In the genomic region with DNA sequence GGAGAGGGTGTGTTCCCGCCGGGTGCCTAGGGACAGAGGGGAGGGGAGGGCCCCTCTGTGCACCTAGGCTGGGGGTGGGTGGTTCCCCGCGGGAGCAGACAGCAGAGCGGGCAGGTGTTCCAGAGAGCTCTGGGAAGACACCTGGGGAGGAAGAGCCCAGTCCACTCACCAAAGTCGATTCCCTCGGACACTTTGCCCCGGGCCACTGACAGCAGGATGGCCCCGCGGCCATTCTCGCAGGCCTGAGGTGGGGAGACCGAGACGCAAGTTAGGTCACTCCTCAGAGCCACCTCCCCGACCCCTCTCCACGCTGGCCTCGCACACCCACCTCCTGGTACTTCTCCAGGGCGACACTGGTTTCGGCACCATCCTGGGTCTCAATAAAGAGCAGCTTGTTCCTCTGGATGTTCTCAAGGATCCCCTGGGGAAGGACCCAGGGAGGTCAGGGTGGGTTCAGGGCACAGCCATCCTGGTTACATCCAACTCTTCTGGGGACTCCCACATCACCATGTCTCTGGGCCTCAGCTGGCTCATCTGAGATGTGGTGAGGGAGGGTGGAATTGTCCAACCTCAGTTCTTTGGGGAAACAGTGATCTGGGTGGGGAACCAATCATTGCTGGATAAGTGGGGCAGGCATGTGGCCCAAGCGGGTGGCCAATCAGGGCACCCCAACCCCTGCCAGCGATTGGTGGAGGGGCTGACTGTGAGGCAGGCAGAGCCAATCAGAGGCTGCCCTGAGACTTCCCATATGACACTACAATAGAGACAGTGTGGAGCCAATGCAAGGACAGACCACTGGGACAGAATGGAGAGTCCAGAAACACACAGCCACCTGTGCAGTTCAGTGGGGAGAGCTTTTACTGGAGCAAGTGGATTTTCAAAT, we compare ENCODE assay signal across 1 cellular context.
TF ChIP-seq lines count a peak whose summit lies in the region.

No MANE protein-coding gene starts in this region.

TF ChIP-seq in K562, 482 proteins besides CTCF, POLR2A, EP300 and RAD21:
- TF ChIP-seq EWSR1 (IDR thresholded peaks at IDR 0.05; ENCODE audit: borderline replicate concordance, low read depth, partially characterized antibody), result no peak
- TF ChIP-seq E2F8 (IDR thresholded peaks at IDR 0.05; ENCODE audit: low read depth, partially characterized antibody), result no peak
- no peak for TF ChIP-seq ZBTB17 (CRISPR knock-in tag; IDR thresholded peaks at IDR 0.05)
- no peak for TF ChIP-seq SAP30 (IDR thresholded peaks at IDR 0.05; ENCODE audit: borderline replicate concordance, insufficient read depth, low read depth, low read length, poor library complexity, severe bottlenecking)
- peak; percentile 24 for TF ChIP-seq NFYB (IDR thresholded peaks at IDR 0.05; ENCODE audit: extremely low read depth, insufficient read length)
- TF ChIP-seq HLTF (IDR thresholded peaks at IDR 0.05), result no peak
